In the genomic region with DNA sequence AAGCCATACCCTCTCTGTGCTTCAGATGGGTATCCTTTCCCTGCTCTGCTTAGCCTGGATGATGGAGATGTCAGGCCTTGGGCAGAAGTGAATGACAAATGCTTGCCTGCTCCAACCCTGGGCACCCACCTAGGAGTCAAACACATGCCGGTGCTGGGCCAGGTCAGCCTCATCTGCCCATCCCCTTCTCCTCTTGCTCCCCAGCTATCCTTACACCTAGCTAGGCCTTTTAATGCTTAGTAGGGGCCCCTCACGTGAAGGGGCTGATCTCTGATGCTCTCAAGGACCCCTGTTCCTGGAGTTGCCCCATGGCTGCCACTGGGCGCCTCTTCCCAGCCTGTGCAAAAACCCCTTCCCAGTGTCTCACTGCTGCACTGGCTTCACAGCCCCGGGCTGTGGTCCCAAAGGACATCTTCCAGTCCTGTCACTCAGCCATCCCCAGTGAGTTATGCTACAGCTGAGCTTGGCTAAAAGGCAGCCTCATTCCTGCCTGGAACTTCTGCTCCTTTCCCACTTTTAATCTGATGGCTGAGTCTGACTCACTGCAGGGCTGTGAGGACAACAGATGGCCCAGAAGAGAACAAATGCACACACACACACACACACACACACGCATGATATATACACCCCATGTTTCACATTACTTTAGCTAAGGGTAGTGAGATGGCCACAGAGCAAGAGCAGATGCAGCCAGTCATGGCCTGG, we compare ENCODE assay signal across 13 cellular contexts. TPM values are rescaled to one million over a fixed set of nuclear protein-coding genes. Genes with fewer than 3 reads are reported as not detected.
DNase-seq lines count a peak whose midpoint lies in the region; ATAC-seq and TF ChIP-seq lines count a peak whose summit lies in the region.
"Had no signal": no experiment of that assay in that cellular context is flagged by ENCODE, and none has a peak within 500 bp of the region (broad histone marks: within the 10 kb centered on the region; RNA-seq: fewer than 3 reads in every experiment).

No MANE protein-coding gene starts in this region.

- intact Hi-C loops in activated naive CD4-positive, alpha-beta T cell treated with anti-CD3 and anti-CD28 coated beads for 36 hours (cut with micrococcal nuclease) = no loop called here

- H3K4me3 ChIP-seq in fibroblast of villous mesenchyme (ENCODE audit: low read depth, low read length) = no peak overlapping the region
- H3K4me3 ChIP-seq: PC-9 had no signal

- no peak for DNase-seq in activated naive CD4-positive, alpha-beta T cell treated with anti-CD3 and anti-CD28 coated beads, Interleukin-2, amount 50 U/mL, for 72 hours (ENCODE audit: low spot score in 2 of 2)
- DNase-seq in activated naive CD4-positive, alpha-beta T cell treated with anti-CD3 and anti-CD28 coated beads for 36 hours = no peak
- peak; percentile 77 for DNase-seq in fibroblast of villous mesenchyme (ENCODE audit: low read depth)
- peak; percentile 42 for DNase-seq in superior temporal gyrus (ENCODE audit: extremely low spot score)
- DNase-seq in AG08396 (ENCODE audit: low spot score) = no peak
- DNase-seq: erythroblast; naive thymus-derived CD4-positive, alpha-beta T cell; NCI-H2029 had no signal

- H3K36me3 Mint-ChIP-seq in activated naive CD4-positive, alpha-beta T cell treated with anti-CD3 and anti-CD28 coated beads, Interleukin-2, amount 50 U/mL, for 72 hours = no peaks in the 10 kb centered on the region
- no peaks in the 10 kb centered on the region for H3K36me3 Mint-ChIP-seq in activated naive CD4-positive, alpha-beta T cell treated with anti-CD3 and anti-CD28 coated beads for 36 hours (ENCODE audit: low read depth)

- CTCF ChIA-PET in activated naive CD4-positive, alpha-beta T cell treated with anti-CD3 and anti-CD28 coated beads for 36 hours (lab: Charles Lee) = no interaction called here

- H3K27me3 Mint-ChIP-seq in activated naive CD4-positive, alpha-beta T cell treated with anti-CD3 and anti-CD28 coated beads for 36 hours (ENCODE audit: low read depth) = no peaks in the 10 kb centered on the region
- H3K27me3 Mint-ChIP-seq: naive thymus-derived CD4-positive, alpha-beta T cell had no signal

- no peak overlapping the region for H3K4me3 Mint-ChIP-seq in activated naive CD4-positive, alpha-beta T cell treated with anti-CD3 and anti-CD28 coated beads for 36 hours
- H3K4me3 Mint-ChIP-seq: CD14-positive monocyte; naive thymus-derived CD4-positive, alpha-beta T cell had no signal

- no peak for TF ChIP-seq CTCF in fibroblast of villous mesenchyme (IDR thresholded peaks at IDR 0.05; ENCODE audit: insufficient read depth, low read depth, low read length)

- ATAC-seq in activated naive CD4-positive, alpha-beta T cell treated with anti-CD3 and anti-CD28 coated beads, Interleukin-2, amount 50 U/mL, for 72 hours = no peak
- ATAC-seq in SK-N-SH treated with all-trans-retinoic acid at 6 μM for 48 hours = peak; percentile 63
- no peak for ATAC-seq in HG03045 (IDR thresholded peaks at IDR 0.05; ENCODE audit: unreplicated experiment)
- ATAC-seq in HG02938 (IDR thresholded peaks at IDR 0.05; ENCODE audit: unreplicated experiment) = no peak
- ATAC-seq: naive thymus-derived CD4-positive, alpha-beta T cell had no signal

- H3K27ac Mint-ChIP-seq in activated naive CD4-positive, alpha-beta T cell treated with anti-CD3 and anti-CD28 coated beads, Interleukin-2, amount 50 U/mL, for 72 hours = peak overlapping the region; percentile 19 to 83
- H3K27ac Mint-ChIP-seq in activated naive CD4-positive, alpha-beta T cell treated with anti-CD3 and anti-CD28 coated beads for 36 hours = no peak overlapping the region

- H3K9me3 Mint-ChIP-seq in activated naive CD4-positive, alpha-beta T cell treated with anti-CD3 and anti-CD28 coated beads, Interleukin-2, amount 50 U/mL, for 72 hours = no peaks in the 10 kb centered on the region
- H3K9me3 Mint-ChIP-seq in activated naive CD4-positive, alpha-beta T cell treated with anti-CD3 and anti-CD28 coated beads for 36 hours = no peaks in the 10 kb centered on the region
- H3K9me3 Mint-ChIP-seq: naive thymus-derived CD4-positive, alpha-beta T cell had no signal

- peaks cover 27% of the 10 kb centered on the region for H3K4me1 Mint-ChIP-seq in activated naive CD4-positive, alpha-beta T cell treated with anti-CD3 and anti-CD28 coated beads for 36 hours (ENCODE audit: low read depth)

TF ChIP-seq in SK-N-SH treated with all-trans-retinoic acid at 6 μM for 48 hours, 23 proteins besides CTCF, POLR2A, EP300 and RAD21:
- TF ChIP-seq ISL1 (CRISPR knock-in tag; IDR thresholded peaks at IDR 0.05) (peak; percentile 25), ZNF8 (CRISPR knock-in tag; IDR thresholded peaks at IDR 0.05) (no peak), ZFP30 (CRISPR knock-in tag; IDR thresholded peaks at IDR 0.05) (no peak)

RNA-seq across cellular contexts. Expression of a gene that starts 12.8 kb away (rescaled TPM):
- total RNA-seq in activated naive CD4-positive, alpha-beta T cell treated with anti-CD3 and anti-CD28 coated beads, Interleukin-2, amount 50 U/mL, for 72 hours = 10 to 100 TPM in 1 of 2 donors, 1 to 10 TPM in 1; 4.9 to 18.5 TPM
- total RNA-seq in activated naive CD4-positive, alpha-beta T cell treated with anti-CD3 and anti-CD28 coated beads for 36 hours = 1 to 10 TPM; 5.5 to 5.8 TPM
- 0.43 and 1.3 TPM in 2 replicates for total RNA-seq in fibroblast of villous mesenchyme

RNA-seq across cellular contexts. Expression of a gene that starts 51.1 kb away (rescaled TPM):
- 100 to 1,000 TPM; 147 to 374 TPM for total RNA-seq in activated naive CD4-positive, alpha-beta T cell treated with anti-CD3 and anti-CD28 coated beads, Interleukin-2, amount 50 U/mL, for 72 hours
- total RNA-seq in activated naive CD4-positive, alpha-beta T cell treated with anti-CD3 and anti-CD28 coated beads for 36 hours = 100 to 1,000 TPM; 232 to 237 TPM
- 120 and 172 TPM in 2 replicates for total RNA-seq in fibroblast of villous mesenchyme

Comparison
In these comparisons a context has a peak if more than half of its experiments do, and no peak if none do; other contexts are left out.
1. DNase-seq: peak in fibroblast of villous mesenchyme (single experiment) and superior temporal gyrus (single experiment); none in activated naive CD4-positive, alpha-beta T cell treated with anti-CD3 and anti-CD28 coated beads, Interleukin-2, amount 50 U/mL, for 72 hours (0 of 2), activated naive CD4-positive, alpha-beta T cell treated with anti-CD3 and anti-CD28 coated beads for 36 hours (single experiment) and AG08396 (single experiment).